In genomic region chr18:35239314-35239713, GRCh38 we compare ENCODE assay signal across 15 cellular contexts. TPM values are rescaled to one million over a fixed set of nuclear protein-coding genes. Genes with fewer than 3 reads are reported as not detected.
DNase-seq lines count a peak whose midpoint lies in the region; ATAC-seq and TF ChIP-seq lines count a peak whose summit lies in the region.
"Had no signal": no experiment of that assay in that cellular context is flagged by ENCODE, and none has a peak within 500 bp of the region (broad histone marks: within the 10 kb centered on the region; RNA-seq: fewer than 3 reads in every experiment).

No MANE protein-coding gene starts in this region.

- CTCF ChIA-PET in activated B cell treated with CpG ODN at 0.5 μM for 24 hours (lab: Charles Lee): interaction anchor here (1.7 to 2.5 kb wide), 2 partner anchors 116 to 210 kb away, joined by 6 to 8 read pairs; no protein-coding TSS in a partner anchor

- TF ChIP-seq CTCF in activated B cell treated with CpG ODN at 0.5 μM for 24 hours (IDR thresholded peaks at IDR 0.05): no peak
- no peak for TF ChIP-seq CTCF in type B pancreatic cell (conservative IDR thresholded peaks at IDR 0.05)

- POLR2A ChIA-PET in activated B cell treated with CpG ODN at 0.5 μM for 24 hours (lab: Charles Lee): interaction anchor here (1.2 to 4.2 kb wide), 5 partner anchors 29 to 209 kb away, joined by 5 to 54 read pairs (median 16); partner anchors contain the start of genes MAPRE2 and ZSCAN30

- no peak for DNase-seq in activated naive CD8-positive, alpha-beta T cell treated with anti-CD3 and anti-CD28 coated beads for 36 hours
- DNase-seq in activated B cell treated with CpG ODN at 0.5 μM for 24 hours (no peak), left kidney (ENCODE audit: low read depth, low spot score) (peak; percentile 15), type B pancreatic cell (ENCODE audit: extremely low spot score, unreplicated experiment) (no peak), SW 1271 (lab: John Stamatoyannopoulos, UW) (no peak)
- DNase-seq: activated naive CD4-positive, alpha-beta T cell treated with Interleukin-2 at 50 U/mL for 16 hours; NCI-H1105 treated with DMSO at 0.1 percent for 48 hours; NCI-H2171; NK-92 treated with Interleukin-12 subunit alpha and Interleukin-12 subunit beta, amount 100 ng/mL, for 24 hours; retina; stimulated activated naive CD4-positive, alpha-beta T cell treated with Interleukin-2 at 50 U/mL for 16 hours; trophoblast cell had no signal

- no peak for ATAC-seq in activated B cell treated with CpG ODN at 0.5 μM for 24 hours (ENCODE audit: low read depth)
- no peak for ATAC-seq in HG03442 (IDR thresholded peaks at IDR 0.05; ENCODE audit: unreplicated experiment)
- ATAC-seq in HG02759 (IDR thresholded peaks at IDR 0.05; ENCODE audit: unreplicated experiment): no peak

- H3K4me3 Mint-ChIP-seq in activated naive CD8-positive, alpha-beta T cell: peak overlapping the region; percentile 42
- no peak overlapping the region for H3K4me3 Mint-ChIP-seq in activated naive CD8-positive, alpha-beta T cell treated with anti-CD3 and anti-CD28 coated beads for 36 hours
- H3K4me3 Mint-ChIP-seq in activated B cell treated with CpG ODN at 0.5 μM for 24 hours: peak overlapping the region; percentile 13
- H3K4me3 Mint-ChIP-seq in type B pancreatic cell: peak overlapping the region; percentile 64

- no peaks in the 10 kb centered on the region for H3K27me3 Mint-ChIP-seq in activated naive CD8-positive, alpha-beta T cell
- no peaks in the 10 kb centered on the region for H3K27me3 Mint-ChIP-seq in activated naive CD8-positive, alpha-beta T cell treated with anti-CD3 and anti-CD28 coated beads for 36 hours
- no peaks in the 10 kb centered on the region for H3K27me3 Mint-ChIP-seq in activated B cell treated with CpG ODN at 0.5 μM for 24 hours
- H3K27me3 Mint-ChIP-seq in type B pancreatic cell: no peaks in the 10 kb centered on the region

- peaks cover 26% of the 10 kb centered on the region for H3K4me1 Mint-ChIP-seq in activated naive CD8-positive, alpha-beta T cell (ENCODE audit: low read depth)
- H3K4me1 Mint-ChIP-seq in activated naive CD8-positive, alpha-beta T cell treated with anti-CD3 and anti-CD28 coated beads for 36 hours: peaks cover 10% of the 10 kb centered on the region
- H3K4me1 Mint-ChIP-seq in activated B cell treated with CpG ODN at 0.5 μM for 24 hours (peaks cover 20% of the 10 kb centered on the region), type B pancreatic cell (ENCODE audit: unreplicated experiment) (peaks cover 5% of the 10 kb centered on the region)

- H3K36me3 Mint-ChIP-seq in activated naive CD8-positive, alpha-beta T cell: peaks cover 10% of the 10 kb centered on the region
- H3K36me3 Mint-ChIP-seq in activated naive CD8-positive, alpha-beta T cell treated with anti-CD3 and anti-CD28 coated beads for 36 hours: peaks cover 22% of the 10 kb centered on the region
- peaks cover 34% of the 10 kb centered on the region for H3K36me3 Mint-ChIP-seq in activated B cell treated with CpG ODN at 0.5 μM for 24 hours (ENCODE audit: low read depth)
- H3K36me3 Mint-ChIP-seq in type B pancreatic cell: peaks cover 19% of the 10 kb centered on the region

- H3K27ac Mint-ChIP-seq in activated naive CD8-positive, alpha-beta T cell: no peak overlapping the region
- no peak overlapping the region for H3K27ac Mint-ChIP-seq in activated naive CD8-positive, alpha-beta T cell treated with anti-CD3 and anti-CD28 coated beads for 36 hours
- H3K27ac Mint-ChIP-seq in activated B cell treated with CpG ODN at 0.5 μM for 24 hours: no peak overlapping the region
- H3K27ac Mint-ChIP-seq in type B pancreatic cell: no peak overlapping the region

- intact Hi-C loops in activated B cell treated with CpG ODN at 0.5 μM for 24 hours (cut with micrococcal nuclease): no loop called here

- peaks cover 1% of the 10 kb centered on the region for H3K9me3 Mint-ChIP-seq in activated naive CD8-positive, alpha-beta T cell (ENCODE audit: low read depth)
- H3K9me3 Mint-ChIP-seq in activated naive CD8-positive, alpha-beta T cell treated with anti-CD3 and anti-CD28 coated beads for 36 hours: peaks cover 13% of the 10 kb centered on the region
- H3K9me3 Mint-ChIP-seq in activated B cell treated with CpG ODN at 0.5 μM for 24 hours (peaks cover 9% of the 10 kb centered on the region), type B pancreatic cell (peaks cover 2% of the 10 kb centered on the region)

RNA-seq across cellular contexts. Expression of gene ZNF397, which starts 1.5 kb away (rescaled TPM):
- total RNA-seq in activated naive CD8-positive, alpha-beta T cell treated with anti-CD3 and anti-CD28 coated beads for 36 hours: 10 to 100 TPM; 12.6 to 13.2 TPM
- total RNA-seq in activated B cell treated with CpG ODN at 0.5 μM for 24 hours (35.2 and 48.7 TPM in 2 replicates), type B pancreatic cell (ENCODE audit: low replicate concordance) (25.7 and 39.1 TPM in 2 replicates)

RNA-seq across cellular contexts. Expression of gene ZSCAN30, which starts 50.7 kb away (rescaled TPM):
- 10 to 100 TPM; 11.9 to 12.0 TPM for total RNA-seq in activated naive CD8-positive, alpha-beta T cell treated with anti-CD3 and anti-CD28 coated beads for 36 hours
- total RNA-seq in activated B cell treated with CpG ODN at 0.5 μM for 24 hours: 21.2 and 23.8 TPM in 2 replicates
- 12.5 and 17.3 TPM in 2 replicates for total RNA-seq in type B pancreatic cell (ENCODE audit: low replicate concordance)
